8 cellular contexts compared by ENCODE assay signal in the genomic region with DNA sequence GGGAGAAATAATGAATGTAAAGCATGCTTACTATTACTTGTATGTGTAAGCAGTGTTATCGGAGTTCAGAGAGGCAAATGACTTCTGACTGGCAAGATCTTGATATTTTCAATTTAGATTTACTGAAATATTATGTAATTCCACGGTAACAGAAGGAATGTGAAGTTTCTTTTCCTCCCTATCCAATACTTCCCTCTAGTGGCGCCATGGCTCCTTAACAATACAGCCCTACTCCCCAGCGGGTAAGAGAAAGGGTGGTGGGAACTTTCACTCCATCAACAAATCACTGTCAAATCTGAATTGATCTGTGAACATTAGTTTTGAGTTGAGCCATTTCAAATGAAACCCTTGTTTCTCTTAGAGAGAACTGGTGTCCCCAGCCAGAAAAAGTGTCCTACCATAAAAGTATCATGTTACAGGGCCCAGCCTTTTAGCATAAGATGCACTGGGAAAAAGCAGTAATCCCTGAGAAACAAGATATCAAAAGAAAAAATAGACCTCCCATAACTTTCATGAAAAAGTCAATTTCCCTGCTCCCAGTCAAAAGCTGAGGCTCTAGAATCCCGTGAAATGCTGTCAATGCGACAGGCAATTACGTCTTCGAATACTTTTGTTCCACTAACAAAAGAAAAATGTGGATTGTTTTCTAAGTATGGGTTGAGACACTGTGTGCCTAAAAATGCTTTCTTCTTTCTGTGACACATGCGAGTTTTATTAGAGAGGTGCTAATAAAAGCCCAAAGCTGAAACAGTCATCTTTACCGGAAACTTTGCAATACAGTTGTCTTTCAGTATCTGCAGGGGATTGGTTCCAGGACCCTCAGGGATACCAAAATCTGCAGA. TPM values are rescaled to one million over a fixed set of nuclear protein-coding genes. Genes with fewer than 3 reads are reported as not detected.
DNase-seq lines count a peak whose midpoint lies in the region; ATAC-seq, FAIRE-seq and TF ChIP-seq lines count a peak whose summit lies in the region.

No MANE protein-coding gene starts in this region.

- FAIRE-seq in TTC549 (lab: Jason Lieb, UNC), result peak; percentile 53

- H3K4me3 ChIP-seq in HFF-Myc (replicated peaks; ENCODE audit: low read depth, low read length), result no peak overlapping the region
- peak overlapping the region; percentile 43 for H3K4me3 ChIP-seq in left ventricle myocardium inferior

- H3K36me3 ChIP-seq in left ventricle myocardium inferior, result no peaks in the 10 kb centered on the region

- peak; percentile 86 for TF ChIP-seq CTCF in C4-2B (conservative IDR thresholded peaks at IDR 0.05)
- peak; percentile 85 for TF ChIP-seq CTCF in HFF-Myc (IDR thresholded peaks at IDR 0.05; ENCODE audit: low read depth, low read length, missing control alignments)
- TF ChIP-seq CTCF in left ventricle myocardium inferior (IDR thresholded peaks at IDR 0.05; ENCODE audit: borderline replicate concordance), result peak; percentile 81

- no peaks in the 10 kb centered on the region for H3K9me3 ChIP-seq in left ventricle myocardium inferior (replicated peaks)

- H3K4me1 ChIP-seq in left ventricle myocardium inferior, result peaks cover 22% of the 10 kb centered on the region

- H3K27me3 ChIP-seq in left ventricle myocardium inferior (ENCODE audit: low read depth), result no peaks in the 10 kb centered on the region

- no peak for ATAC-seq in GM21825 (IDR thresholded peaks at IDR 0.05; ENCODE audit: unreplicated experiment)

- intact Hi-C loops in left ventricle myocardium inferior (cut with micrococcal nuclease), result no loop called here

- DNase-seq in HFF-Myc (ENCODE audit: extremely low read depth, low read depth), result no peak
- DNase-seq in left ventricle myocardium inferior, result no peak
- peak; percentile 85 for DNase-seq in superior temporal gyrus (ENCODE audit: extremely low spot score)
- no peak for DNase-seq in GF-D8 (lab: John Stamatoyannopoulos, UW)
- no peak for DNase-seq in stimulated activated naive CD4-positive, alpha-beta T cell treated with Interleukin-2 at 50 U/mL for 16 hours (lab: John Stamatoyannopoulos, UW)

- H3K27ac ChIP-seq in C4-2B (no peak overlapping the region), left ventricle myocardium inferior (replicated peaks) (no peak overlapping the region)

RNA-seq across cellular contexts. Expression of gene COX7A2, which starts 12.9 kb away (rescaled TPM):
- 1,008 TPM for total RNA-seq in left ventricle myocardium inferior

RNA-seq across cellular contexts. Expression of gene COL12A1, which starts 24.9 kb away (rescaled TPM):
- total RNA-seq in left ventricle myocardium inferior, result 12.2 TPM

RNA-seq across cellular contexts. Expression of gene TMEM30A, which starts 53.9 kb away (rescaled TPM):
- total RNA-seq in left ventricle myocardium inferior, result 52.3 TPM
